Comparison of ENCODE assay signal across 16 cellular contexts in the genomic region with DNA sequence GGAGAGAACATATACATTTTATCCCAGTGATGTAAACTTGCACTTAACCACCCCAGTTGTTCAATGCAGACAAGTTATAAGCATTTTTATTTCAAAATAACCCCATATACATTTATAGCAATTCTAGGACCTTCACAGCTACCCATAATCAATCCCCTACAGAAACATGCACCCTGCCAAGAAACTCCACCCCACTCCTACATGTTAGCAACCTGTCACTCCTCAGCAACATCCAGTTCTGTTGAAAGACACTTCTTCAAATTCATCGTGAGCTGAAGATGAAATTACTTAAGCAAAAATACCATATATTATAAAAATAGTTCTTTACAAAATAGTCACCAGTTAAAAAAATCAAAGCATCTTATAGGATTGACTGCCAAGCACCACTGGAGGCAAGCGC.
DNase-seq lines count a peak whose midpoint lies in the region; ATAC-seq, FAIRE-seq and TF ChIP-seq lines count a peak whose summit lies in the region.
"Had no signal": no experiment of that assay in that cellular context is flagged by ENCODE, and none has a peak within 500 bp of the region (broad histone marks: within the 10 kb centered on the region; RNA-seq: fewer than 3 reads in every experiment).

No MANE protein-coding gene starts in this region.

- TF ChIP-seq POLR2A in A549 (IDR thresholded peaks at IDR 0.05; ENCODE audit: low read length), result no peak
- TF ChIP-seq POLR2A in esophagus muscularis mucosa (IDR thresholded peaks at IDR 0.05; ENCODE audit: low read depth), result no peak

- no peaks in the 10 kb centered on the region for H3K9me3 Mint-ChIP-seq in nephron progenitor cell

- H4K20me1 ChIP-seq in PC-3 (ENCODE audit: low read length), result no peaks in the 10 kb centered on the region

- POLR2A ChIA-PET in A549 (lab: Yijun Ruan, JAX), result no interaction called here
- POLR2A ChIA-PET in PC-3 (lab: Charles Lee; ENCODE audit: unreplicated experiment), result interaction anchor here (0.6 kb wide), 1 partner anchor 61 kb away, joined by 5 read pairs; no protein-coding TSS in a partner anchor

- TF ChIP-seq CTCF in A549 (IDR thresholded peaks at IDR 0.05) (no peak), PC-3 (conservative IDR thresholded peaks at IDR 0.05; ENCODE audit: low read depth, low read length) (no peak), esophagus muscularis mucosa (IDR thresholded peaks at IDR 0.05) (no peak), nephron progenitor cell (IDR thresholded peaks at IDR 0.05) (no peak)

- peak overlapping the region; percentile 85 for H3K27ac Mint-ChIP-seq in nephron progenitor cell
- H3K27ac Mint-ChIP-seq: CD14-positive monocyte had no signal

- H2AFZ ChIP-seq in PC-3 (ENCODE audit: low read length), result no peak overlapping the region

- DNase-seq in A549 (ENCODE audit: low read depth in 1 of 2, low spot score in 1 of 2) (no peak), PC-3 (no peak), esophagus muscularis mucosa (ENCODE audit: extremely low spot score) (peak; percentile 21), nephron progenitor cell (no peak), amygdala (lab: John Stamatoyannopoulos, UW) (no peak), SJCRH30 (no peak), CD1c-positive myeloid dendritic cell (ENCODE audit: extremely low spot score) (no peak)
- DNase-seq: DMS79, Kasumi-1, NCI-H1417, NCI-H187, NCI-H510A, NCI-H748 treated with DMSO at 0.1 percent for 48 hours had no signal

- no peaks in the 10 kb centered on the region for H3F3A ChIP-seq in PC-3 (ENCODE audit: low read length, unreplicated experiment)

- TF ChIP-seq EP300 in A549 (IDR thresholded peaks at IDR 0.05), result no peak
- TF ChIP-seq EP300 in esophagus muscularis mucosa (IDR thresholded peaks at IDR 0.05), result no peak

- H3K27ac ChIP-seq in A549 (peak overlapping the region in 1 of 2 experiments; percentile 74; a peak in 3 of 6 replicates), PC-3 (ENCODE audit: low read length) (peak overlapping the region; percentile 95), esophagus muscularis mucosa (replicated peaks in 1 of 4) (no peak overlapping the region), SJCRH30 (no peak overlapping the region)
- H3K27ac ChIP-seq: SJSA1 had no signal

- H3K9ac ChIP-seq in PC-3 (ENCODE audit: low read length), result peak overlapping the region; percentile 69

- FAIRE-seq in A549 (lab: Jason Lieb, UNC), result no peak

- H3K27me3 ChIP-seq in PC-3 (ENCODE audit: low read length), result no peaks in the 10 kb centered on the region
- H3K27me3 ChIP-seq in esophagus muscularis mucosa, result no peaks in the 10 kb centered on the region
- no peaks in the 10 kb centered on the region for H3K27me3 ChIP-seq in SJCRH30
- H3K27me3 ChIP-seq: SJSA1 had no signal

- H3K36me3 Mint-ChIP-seq in nephron progenitor cell (ENCODE audit: low read depth), result no peaks in the 10 kb centered on the region
- H3K36me3 Mint-ChIP-seq: CD14-positive monocyte had no signal

- H3K4me3 Mint-ChIP-seq in nephron progenitor cell, result no peak overlapping the region
- H3K4me3 Mint-ChIP-seq: CD14-positive monocyte had no signal

- peaks cover 35% of the 10 kb centered on the region for H3K4me1 Mint-ChIP-seq in nephron progenitor cell
- H3K4me1 Mint-ChIP-seq: CD14-positive monocyte had no signal

- no peaks in the 10 kb centered on the region for H3K27me3 Mint-ChIP-seq in nephron progenitor cell (ENCODE audit: low read depth, poor library complexity)

- WGBS in A549 (ENCODE audit: missing lambda C conversion rate), result 93% methylated on average over 2 of the region's 2 CpGs
- WGBS in esophagus muscularis mucosa, result 94% methylated on average over 2 of the region's 2 CpGs

- H3K9me2 ChIP-seq in PC-3 (replicated peaks; ENCODE audit: low read length), result no peaks in the 10 kb centered on the region

- no peak overlapping the region for H3K4me3 ChIP-seq in A549
- H3K4me3 ChIP-seq in PC-3 (ENCODE audit: low read length), result no peak overlapping the region
- H3K4me3 ChIP-seq in esophagus muscularis mucosa, result no peak overlapping the region
- H3K4me3 ChIP-seq in SJCRH30, result no peak overlapping the region
- H3K4me3 ChIP-seq: SJSA1 had no signal

- peak overlapping the region; percentile 39; the same call in 1 of the 3 replicates for H3K4me2 ChIP-seq in A549
- peak overlapping the region; percentile 63 for H3K4me2 ChIP-seq in PC-3 (ENCODE audit: low read length)

- no peaks in the 10 kb centered on the region for H3K9me3 ChIP-seq in A549
- H3K9me3 ChIP-seq in PC-3 (ENCODE audit: low read length), result no peaks in the 10 kb centered on the region
- H3K9me3 ChIP-seq in esophagus muscularis mucosa, result no peaks in the 10 kb centered on the region
- no peaks in the 10 kb centered on the region for H3K9me3 ChIP-seq in SJCRH30 (replicated peaks)
- H3K9me3 ChIP-seq: SJSA1 had no signal

- no peak for TF ChIP-seq RAD21 in A549 (conservative IDR thresholded peaks at IDR 0.05 in 1 of 2, IDR thresholded peaks at IDR 0.05 in 1 of 2)

- no peak for ATAC-seq in A549
- ATAC-seq in PC-3, result no peak
- no peak for ATAC-seq in HG03045 (IDR thresholded peaks at IDR 0.05; ENCODE audit: unreplicated experiment)

- intact Hi-C loops in PC-3 (cut with micrococcal nuclease) (loop anchor here (5.0 kb wide), 1 partner anchor 110 kb away; no protein-coding TSS in a partner anchor), esophagus muscularis mucosa (cut with DNase I) (no loop called here)

- no TSS peak for BruUV-seq in PC-3 (replicated peaks; lab: Mats Ljungman, UMichigan)

- H3K4me1 ChIP-seq in A549 (peaks cover 46% of the 10 kb centered on the region), PC-3 (ENCODE audit: insufficient read depth, low read length) (peaks cover 68% of the 10 kb centered on the region), esophagus muscularis mucosa (peaks cover 0 to 16% (median 0%) of the 10 kb centered on the region in 4 donors), SJCRH30 (peaks cover 7% of the 10 kb centered on the region)

- H3K79me2 ChIP-seq in PC-3 (ENCODE audit: low read length), result no peaks in the 10 kb centered on the region

- peaks cover 9% of the 10 kb centered on the region; the same call in 1 of the 2 replicates for H3K36me3 ChIP-seq in PC-3 (ENCODE audit: low read depth, low read length)
- H3K36me3 ChIP-seq in esophagus muscularis mucosa, result no peaks in the 10 kb centered on the region
- H3K36me3 ChIP-seq in SJCRH30, result no peaks in the 10 kb centered on the region
- H3K36me3 ChIP-seq: SJSA1 had no signal

- CTCF ChIA-PET in A549 (lab: Yijun Ruan, JAX), result interaction anchor here (0.6 to 1.3 kb wide), 2 partner anchors 42 to 1162 kb away, joined by 3 to 6 read pairs; no protein-coding TSS in a partner anchor
- CTCF ChIA-PET in PC-3 (lab: Charles Lee), result no interaction called here

TF ChIP-seq in A549, 52 proteins besides CTCF, POLR2A, EP300 and RAD21:
- TF ChIP-seq RCOR1 (IDR thresholded peaks at IDR 0.05; ENCODE audit: low read depth, low read length) (no peak), ZSCAN20 (CRISPR knock-in tag; IDR thresholded peaks at IDR 0.05) (no peak), ZC3H11A (IDR thresholded peaks at IDR 0.05) (no peak), HOXB5 (CRISPR knock-in tag; IDR thresholded peaks at IDR 0.05) (no peak), PHF8 (IDR thresholded peaks at IDR 0.05; ENCODE audit: borderline replicate concordance, low read depth) (no peak), SREBF2 (IDR thresholded peaks at IDR 0.05) (no peak), KDM1A (IDR thresholded peaks at IDR 0.05; ENCODE audit: low read depth) (no peak), SMC3 (IDR thresholded peaks at IDR 0.05) (no peak), MAZ (IDR thresholded peaks at IDR 0.05; ENCODE audit: borderline replicate concordance, low read depth, low read length) (no peak), NFE2L2 (conservative IDR thresholded peaks at IDR 0.05; ENCODE audit: low read length) (no peak), RNF2 (IDR thresholded peaks at IDR 0.05; ENCODE audit: borderline replicate concordance, low read depth) (no peak), NPAS2 (CRISPR knock-in tag; IDR thresholded peaks at IDR 0.05; ENCODE audit: borderline replicate concordance) (no peak), CEBPB (IDR thresholded peaks at IDR 0.05) (no peak), JUNB (IDR thresholded peaks at IDR 0.05) (no peak), HEYL (CRISPR knock-in tag; IDR thresholded peaks at IDR 0.05) (no peak), HDAC2 (IDR thresholded peaks at IDR 0.05) (no peak)
- TF ChIP-seq, protein P1, sequence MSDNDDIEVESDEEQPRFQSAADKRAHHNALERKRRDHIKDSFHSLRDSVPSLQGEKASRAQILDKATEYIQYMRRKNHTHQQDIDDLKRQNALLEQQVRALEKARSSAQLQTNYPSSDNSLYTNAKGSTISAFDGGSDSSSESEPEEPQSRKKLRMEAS (IDR thresholded peaks at IDR 0.05), result no peak
- TF ChIP-seq, protein P2, sequence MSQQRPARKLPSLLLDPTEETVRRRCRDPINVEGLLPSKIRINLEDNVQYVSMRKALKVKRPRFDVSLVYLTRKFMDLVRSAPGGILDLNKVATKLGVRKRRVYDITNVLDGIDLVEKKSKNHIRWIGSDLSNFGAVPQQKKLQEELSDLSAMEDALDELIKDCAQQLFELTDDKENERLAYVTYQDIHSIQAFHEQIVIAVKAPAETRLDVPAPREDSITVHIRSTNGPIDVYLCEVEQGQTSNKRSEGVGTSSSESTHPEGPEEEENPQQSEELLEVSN (IDR thresholded peaks at IDR 0.05; ENCODE audit: borderline replicate concordance, low read depth), result no peak
- TF ChIP-seq, protein P3, sequence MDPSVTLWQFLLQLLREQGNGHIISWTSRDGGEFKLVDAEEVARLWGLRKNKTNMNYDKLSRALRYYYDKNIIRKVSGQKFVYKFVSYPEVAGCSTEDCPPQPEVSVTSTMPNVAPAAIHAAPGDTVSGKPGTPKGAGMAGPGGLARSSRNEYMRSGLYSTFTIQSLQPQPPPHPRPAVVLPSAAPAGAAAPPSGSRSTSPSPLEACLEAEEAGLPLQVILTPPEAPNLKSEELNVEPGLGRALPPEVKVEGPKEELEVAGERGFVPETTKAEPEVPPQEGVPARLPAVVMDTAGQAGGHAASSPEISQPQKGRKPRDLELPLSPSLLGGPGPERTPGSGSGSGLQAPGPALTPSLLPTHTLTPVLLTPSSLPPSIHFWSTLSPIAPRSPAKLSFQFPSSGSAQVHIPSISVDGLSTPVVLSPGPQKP (IDR thresholded peaks at IDR 0.05; ENCODE audit: low read depth, low read length), result no peak
